8 cellular contexts compared by ENCODE assay signal in genomic region chr9:34332370-34332964, GRCh38. TPM values are rescaled to one million over a fixed set of nuclear protein-coding genes. Genes with fewer than 3 reads are reported as not detected.
DNase-seq lines count a peak whose midpoint lies in the region; ATAC-seq, FAIRE-seq and TF ChIP-seq lines count a peak whose summit lies in the region.

No MANE protein-coding gene starts in this region.

- no peaks in the 10 kb centered on the region; the same call in 1 of the 2 replicates for H3K4me1 ChIP-seq in GM12878 (ENCODE audit: control insufficient read depth, insufficient read depth, low read length)

- no peak overlapping the region for H3K4me3 ChIP-seq in GM12878

- H3K27me3 ChIP-seq in GM12878 (replicated peaks in 1 of 2; ENCODE audit: control insufficient read depth in 2 of 2, insufficient read depth in 2 of 2, low read length in 1 of 2) (no peaks in the 10 kb centered on the region), layer of hippocampus (ENCODE audit: control insufficient read depth, insufficient read depth, low read length) (no peaks in the 10 kb centered on the region)

- no peak overlapping the region for H3K4me2 ChIP-seq in GM12878 (ENCODE audit: control insufficient read depth, insufficient read depth)

- H3K79me2 ChIP-seq in GM12878 (ENCODE audit: control insufficient read depth, insufficient read depth, low read length): peaks cover 9% of the 10 kb centered on the region

- intact Hi-C loops in GM12878 (cut with micrococcal nuclease; ENCODE audit: unreplicated experiment): loop anchor here (1.0 to 5.0 kb wide), 3 partner anchors 47 to 270 kb away; no protein-coding TSS in a partner anchor

- H3K36me3 Mint-ChIP-seq in activated naive CD8-positive, alpha-beta T cell: peaks cover 2% of the 10 kb centered on the region
- peaks cover 7% of the 10 kb centered on the region for H3K36me3 Mint-ChIP-seq in activated naive CD8-positive, alpha-beta T cell treated with anti-CD3 and anti-CD28 coated beads for 36 hours

- H3K4me1 Mint-ChIP-seq in activated naive CD8-positive, alpha-beta T cell (ENCODE audit: low read depth): peaks cover 34% of the 10 kb centered on the region
- peaks cover 26% of the 10 kb centered on the region for H3K4me1 Mint-ChIP-seq in activated naive CD8-positive, alpha-beta T cell treated with anti-CD3 and anti-CD28 coated beads for 36 hours

- no peaks in the 10 kb centered on the region for H3K9me3 ChIP-seq in GM12878 (replicated peaks; ENCODE audit: control insufficient read depth, insufficient read depth, low read length)

- 54% methylated on average over 4 of the region's 4 CpGs for WGBS in GM12878 (ENCODE audit: insufficient coverage, insufficient replicate concordance, low lambda C conversion rate, missing lambda C conversion rate)

- no peaks in the 10 kb centered on the region for H3K9me3 Mint-ChIP-seq in activated naive CD8-positive, alpha-beta T cell (ENCODE audit: low read depth)
- H3K9me3 Mint-ChIP-seq in activated naive CD8-positive, alpha-beta T cell treated with anti-CD3 and anti-CD28 coated beads for 36 hours: no peaks in the 10 kb centered on the region

- no peak overlapping the region for H3K27ac ChIP-seq in GM12878 (ENCODE audit: control insufficient read depth, insufficient read depth)
- peak overlapping the region; percentile 90 for H3K27ac ChIP-seq in layer of hippocampus (ENCODE audit: low read depth, low read length)

- no peaks in the 10 kb centered on the region for H3K27me3 Mint-ChIP-seq in activated naive CD8-positive, alpha-beta T cell
- H3K27me3 Mint-ChIP-seq in activated naive CD8-positive, alpha-beta T cell treated with anti-CD3 and anti-CD28 coated beads for 36 hours: no peaks in the 10 kb centered on the region

- CTCF ChIA-PET in GM12878 (lab: Yijun Ruan, JAX): interaction anchor here (0.7 to 8.1 kb wide), 11 partner anchors 12 to 370 kb away, joined by 3 to 134 read pairs (median 3); partner anchors contain the start of gene MYORG

- BruUV-seq in GM12878 (replicated peaks; lab: Mats Ljungman, UMichigan): no TSS peak

- H3K9ac ChIP-seq in GM12878 (ENCODE audit: control insufficient read depth, insufficient read depth, low read length): no peak overlapping the region

- no peak for TF ChIP-seq POLR2A in GM12878 (IDR thresholded peaks at IDR 0.05; ENCODE audit: low read depth, low read length)

- no peak for DNase-seq in activated naive CD8-positive, alpha-beta T cell treated with anti-CD3 and anti-CD28 coated beads for 36 hours
- DNase-seq in NCI-H1694 treated with DMSO at 0.1 percent for 48 hours (lab: John Stamatoyannopoulos, UW): peak; percentile 72
- DNase-seq in GM12878 (ENCODE audit: low read depth, low spot score): peak; percentile 12
- DNase-seq in stimulated activated CD4-positive, alpha-beta T cell treated with anti-CD3 and anti-CD28 coated beads, Interleukin-4, amount 100 ng/mL, for 4 hours: no peak

- POLR2A ChIA-PET in GM12878 (lab: Charles Lee): no interaction called here

- no peaks in the 10 kb centered on the region for H3K36me3 ChIP-seq in GM12878 (ENCODE audit: control insufficient read depth in 2 of 2, insufficient read depth in 2 of 2, low read length in 1 of 2)

- peak; percentile 40 to 61 (median 42); a peak in 4 of 6 replicates for TF ChIP-seq CTCF in GM12878 (IDR thresholded peaks at IDR 0.05 in 2 of 3, conservative IDR thresholded peaks at IDR 0.05 in 1 of 3; ENCODE audit: control insufficient read depth in 2 of 3, extremely low read depth in 1 of 3, insufficient read depth in 1 of 3, low read depth in 3 of 3, low read length in 3 of 3)

- peak; percentile 59 for FAIRE-seq in GM12878 (lab: Jason Lieb, UNC)

- ATAC-seq in GM12878 (no peak), HG02973 (IDR thresholded peaks at IDR 0.05; ENCODE audit: unreplicated experiment) (no peak), GM18519 (IDR thresholded peaks at IDR 0.05; ENCODE audit: low FRiP score, unreplicated experiment) (no peak)

- H3K4me3 Mint-ChIP-seq in activated naive CD8-positive, alpha-beta T cell: peak overlapping the region; percentile 18
- H3K4me3 Mint-ChIP-seq in activated naive CD8-positive, alpha-beta T cell treated with anti-CD3 and anti-CD28 coated beads for 36 hours: no peak overlapping the region

- SMC1A ChIA-PET in GM12878 (lab: Charles Lee; ENCODE audit: uncharacterized antibody, unreplicated experiment): interaction anchor here (0.9 to 6.4 kb wide), 2 partner anchors 45 to 164 kb away, joined by 3 to 73 read pairs; partner anchors contain the start of gene MYORG

- RAD21 ChIA-PET in GM12878 (lab: Charles Lee; ENCODE audit: unreplicated experiment): interaction anchor here (2.1 kb wide), 1 partner anchor 45 kb away, joined by 7 read pairs; the partner anchor contains the start of gene MYORG

- no peak overlapping the region for H3K27ac Mint-ChIP-seq in activated naive CD8-positive, alpha-beta T cell
- no peak overlapping the region for H3K27ac Mint-ChIP-seq in activated naive CD8-positive, alpha-beta T cell treated with anti-CD3 and anti-CD28 coated beads for 36 hours

- H4K20me1 ChIP-seq in GM12878 (ENCODE audit: control insufficient read depth, insufficient read depth): no peaks in the 10 kb centered on the region

- TF ChIP-seq EP300 in GM12878 (IDR thresholded peaks at IDR 0.05; ENCODE audit: borderline replicate concordance in 1 of 2, control insufficient read depth in 1 of 2, low read depth in 2 of 2, low read length in 2 of 2): no peak

- H2AFZ ChIP-seq in GM12878 (ENCODE audit: control insufficient read depth, low read depth, low read length): no peak overlapping the region

- in situ Hi-C loops in GM12878 (cut with MboI): no loop called here

- TF ChIP-seq RAD21 in GM12878 (IDR thresholded peaks at IDR 0.05; ENCODE audit: insufficient read depth, low read depth, low read length): peak; percentile 55

TF ChIP-seq in GM12878, 131 proteins besides CTCF, POLR2A, EP300 and RAD21 (continues in another document):
- TF ChIP-seq BRCA1 (IDR thresholded peaks at IDR 0.05; ENCODE audit: low read depth, low read length): no peak

RNA-seq across cellular contexts. Expression of gene NUDT2, which starts 3.1 kb away (rescaled TPM):
- 10 to 100 TPM; 28.0 to 32.7 TPM for total RNA-seq in activated naive CD8-positive, alpha-beta T cell treated with anti-CD3 and anti-CD28 coated beads for 36 hours
- 4.5 and 7.5 TPM in 2 replicates for total RNA-seq in GM12878 (2013; cell fraction: nucleolus; rRNA removed)
- total RNA-seq in GM12878 (2014; rRNA removed): 24.8 and 24.9 TPM in 2 replicates
- 28.7 and 31.2 TPM in 2 replicates for total RNA-seq in GM12878 (2014; rRNA removed; fragmentation: Illumina TruSeq; extraction: Trizol)
- total RNA-seq in GM12878 (2021): 23.8 and 24.5 TPM in 2 replicates
- polyA plus RNA-seq in GM12878 (2011; ENCODE audit: low read depth): 23.4 TPM
- 46.6 and 46.8 TPM in 2 replicates for polyA plus RNA-seq in GM12878 (2011; rRNA removed)
- 41.7 and 43.4 TPM in 2 replicates for polyA plus RNA-seq in GM12878 (2011; cell fraction: cytosol; rRNA removed)
- 16.7 and 20.8 TPM in 2 replicates for polyA plus RNA-seq in GM12878 (2011; cell fraction: nucleus; rRNA removed)
- polyA plus RNA-seq in GM12878 (2012): 25.8 and 30.5 TPM in 2 replicates
- polyA plus RNA-seq in GM12878 (2014; fragmentation: Illumina TruSeq; extraction: Trizol): 29.2 and 30.1 TPM in 2 replicates
- polyA plus RNA-seq in GM12878 (2014; fragmentation: Nextera tagmentation; extraction: Ambion mirVana): 10 to 100 TPM; 54.4 to 55.1 TPM
- polyA plus RNA-seq in GM12878 (2014; rRNA removed): 27.7 and 27.8 TPM in 2 replicates
- 10 to 100 TPM; 37.2 to 40.5 TPM for polyA plus RNA-seq in GM12878 (2016; fragmentation: Nextera tagmentation; extraction: Ambion mirVana)
- polyA minus RNA-seq in GM12878 (2011; rRNA and poly(A)+ RNA removed): 20.0 and 23.2 TPM in 2 replicates
- 4.0 and 4.9 TPM in 2 replicates for polyA minus RNA-seq in GM12878 (2011; cell fraction: cytosol; rRNA and poly(A)+ RNA removed)
- polyA minus RNA-seq in GM12878 (2011; cell fraction: nucleus; rRNA and poly(A)+ RNA removed): 2.3 and 4.7 TPM in 2 replicates

RNA-seq across cellular contexts. Expression of gene KIF24, which starts 3.4 kb away (rescaled TPM):
- total RNA-seq in activated naive CD8-positive, alpha-beta T cell treated with anti-CD3 and anti-CD28 coated beads for 36 hours: 1 to 10 TPM; 6.2 to 6.5 TPM
- total RNA-seq in GM12878 (2013; cell fraction: nucleolus; rRNA removed): 8.8 and 9.8 TPM in 2 replicates
- total RNA-seq in GM12878 (2014; rRNA removed) (6.0 and 6.7 TPM in 2 replicates), GM12878 (2014; rRNA removed; fragmentation: Illumina TruSeq; extraction: Trizol) (5.7 TPM in 2 replicates), GM12878 (2021) (5.2 and 5.3 TPM in 2 replicates)
- 1.1 TPM for polyA plus RNA-seq in GM12878 (2011; ENCODE audit: low read depth)
- polyA plus RNA-seq in GM12878 (2011; rRNA removed) (4.4 and 5.0 TPM in 2 replicates), GM12878 (2014; fragmentation: Illumina TruSeq; extraction: Trizol) (4.7 and 5.5 TPM in 2 replicates), GM12878 (2014; fragmentation: Nextera tagmentation; extraction: Ambion mirVana) (under 1 TPM; 0.58 to 0.66 TPM), GM12878 (2014; rRNA removed) (4.2 and 4.5 TPM in 2 replicates), GM12878 (2016; fragmentation: Nextera tagmentation; extraction: Ambion mirVana) (1 to 10 TPM; 5.8 to 6.0 TPM)
- 4.1 and 4.7 TPM in 2 replicates for polyA plus RNA-seq in GM12878 (2011; cell fraction: cytosol; rRNA removed)
- 7.0 and 7.2 TPM in 2 replicates for polyA plus RNA-seq in GM12878 (2011; cell fraction: nucleus; rRNA removed)
- polyA plus RNA-seq in GM12878 (2012): 1.3 and 1.7 TPM in 2 replicates
- polyA minus RNA-seq in GM12878 (2011; rRNA and poly(A)+ RNA removed): 10.2 and 10.5 TPM in 2 replicates
- 2.9 and 4.2 TPM in 2 replicates for polyA minus RNA-seq in GM12878 (2011; cell fraction: cytosol; rRNA and poly(A)+ RNA removed)
- 4.2 and 7.8 TPM in 2 replicates for polyA minus RNA-seq in GM12878 (2011; cell fraction: nucleus; rRNA and poly(A)+ RNA removed)

RNA-seq across cellular contexts. Expression of gene MYORG, which starts 44.2 kb away (rescaled TPM):
- total RNA-seq in activated naive CD8-positive, alpha-beta T cell treated with anti-CD3 and anti-CD28 coated beads for 36 hours: 1 to 10 TPM; 3.6 to 4.4 TPM
- 0.08 and 0.10 TPM in 2 replicates for total RNA-seq in GM12878 (2013; cell fraction: nucleolus; rRNA removed)
- 0.11 and 0.16 TPM in 2 replicates for total RNA-seq in GM12878 (2014; rRNA removed)
- 0.05 and 0.09 TPM in 2 replicates for total RNA-seq in GM12878 (2014; rRNA removed; fragmentation: Illumina TruSeq; extraction: Trizol)
- total RNA-seq in GM12878 (2021): 0.21 and 0.36 TPM in 2 replicates
- 0.07 TPM for polyA plus RNA-seq in GM12878 (2011; ENCODE audit: low read depth)
- not detected in 2 replicates for polyA plus RNA-seq in GM12878 (2011; rRNA removed)
- 0.03 TPM in 2 replicates for polyA plus RNA-seq in GM12878 (2011; cell fraction: cytosol; rRNA removed)
- polyA plus RNA-seq in GM12878 (2011; cell fraction: nucleus; rRNA removed): not detected in 2 replicates
- polyA plus RNA-seq in GM12878 (2012): 0.18 and 0.20 TPM in 2 replicates
- 0.10 and 0.16 TPM in 2 replicates for polyA plus RNA-seq in GM12878 (2014; fragmentation: Illumina TruSeq; extraction: Trizol)
- polyA plus RNA-seq in GM12878 (2014; fragmentation: Nextera tagmentation; extraction: Ambion mirVana): under 1 TPM; 0.06 to 0.07 TPM
- 0.05 and 0.15 TPM in 2 replicates for polyA plus RNA-seq in GM12878 (2014; rRNA removed)
- polyA plus RNA-seq in GM12878 (2016; fragmentation: Nextera tagmentation; extraction: Ambion mirVana): under 1 TPM; 0.13 to 0.24 TPM
- not detected in 2 replicates for polyA minus RNA-seq in GM12878 (2011; rRNA and poly(A)+ RNA removed)
- not detected in 2 replicates for polyA minus RNA-seq in GM12878 (2011; cell fraction: cytosol; rRNA and poly(A)+ RNA removed)
- under 0.01 TPM in 1 of 2 replicates, not detected in the other for polyA minus RNA-seq in GM12878 (2011; cell fraction: nucleus; rRNA and poly(A)+ RNA removed)

Comparison
In these comparisons a context has a peak if more than half of its experiments do, and no peak if none do; other contexts are left out.
1. DNase-seq: peak in NCI-H1694 treated with DMSO at 0.1 percent for 48 hours (single experiment) and GM12878 (single experiment); none in activated naive CD8-positive, alpha-beta T cell treated with anti-CD3 and anti-CD28 coated beads for 36 hours (single experiment) and stimulated activated CD4-positive, alpha-beta T cell treated with anti-CD3 and anti-CD28 coated beads, Interleukin-4, amount 100 ng/mL, for 4 hours (0 of 2).